ENCODE assay signal across 14 cellular contexts in genomic region chr11:6638437-6638836, GRCh38. TPM values are rescaled to one million over a fixed set of nuclear protein-coding genes. Genes with fewer than 3 reads are reported as not detected.
A peak's percentile ranks its signal among the peaks of the same experiment; 100 is the strongest.
DNase-seq lines count a peak whose midpoint lies in the region; ATAC-seq and TF ChIP-seq lines count a peak whose summit lies in the region.
"Had no signal": no experiment of that assay in that cellular context is flagged by ENCODE, and none has a peak within 500 bp of the region (broad histone marks: within the 10 kb centered on the region; RNA-seq: fewer than 3 reads in every experiment).

No MANE protein-coding gene starts in this region.

- H3K27me3 ChIP-seq in OCI-LY3 (ENCODE audit: low read depth, low read length) (no peaks in the 10 kb centered on the region), left lung (no peaks in the 10 kb centered on the region), vagina (no peaks in the 10 kb centered on the region)

- H3K9me3 Mint-ChIP-seq in natural killer cell treated with Interleukin-12 subunit alpha and Interleukin-12 subunit beta and Interleukin-15 and Interleukin-18, amount 100 ng/mL, for 72 hours: no peaks in the 10 kb centered on the region
- H3K9me3 Mint-ChIP-seq in natural killer cell: no peaks in the 10 kb centered on the region
- H3K9me3 Mint-ChIP-seq: activated CD8-positive, alpha-beta T cell treated with anti-CD3 and anti-CD28 coated beads for 36 hours; activated naive CD8-positive, alpha-beta T cell treated with anti-CD3 and anti-CD28 coated beads, Interleukin-2, amount 50 U/mL, for 24 hours; activated T-cell treated with anti-CD3 and anti-CD28 coated beads, Interleukin-2, amount 50 U/mL, for 72 hours; CD4-positive, alpha-beta memory T cell; nephron; stimulated activated naive CD8-positive, alpha-beta T cell treated with anti-CD3 and anti-CD28 coated beads, Interleukin-15, Interleukin-2, amounts not matched to agents 100 ng/mL and 50 ng/mL, for 24 hours had no signal

- no peak for TF ChIP-seq CTCF in natural killer cell (IDR thresholded peaks at IDR 0.05)
- TF ChIP-seq CTCF in OCI-LY3 (IDR thresholded peaks at IDR 0.05; ENCODE audit: low read depth, low read length): peak; percentile 16; the same call in 1 of the 2 replicates
- TF ChIP-seq CTCF in left lung (IDR thresholded peaks at IDR 0.05): no peak
- TF ChIP-seq CTCF in vagina (IDR thresholded peaks at IDR 0.05): no peak

- intact Hi-C loops in natural killer cell (cut with micrococcal nuclease): no loop called here
- intact Hi-C loops in left lung (cut with DNase I): no loop called here
- intact Hi-C loops in vagina (cut with DNase I): loop anchor here (5.0 kb wide), 1 partner anchor 1451 kb away; no protein-coding TSS in a partner anchor

- no peak overlapping the region for H3K27ac ChIP-seq in OCI-LY3 (ENCODE audit: low read length)
- H3K27ac ChIP-seq in left lung: peak overlapping the region; percentile 19 to 33
- H3K27ac ChIP-seq in vagina: peak overlapping the region; percentile 47

- H3K36me3 ChIP-seq in OCI-LY3 (replicated peaks; ENCODE audit: low read depth, low read length): no peaks in the 10 kb centered on the region
- H3K36me3 ChIP-seq in left lung: peaks cover 0 to 5% of the 10 kb centered on the region in 2 donors
- H3K36me3 ChIP-seq in vagina: peaks cover 0 to 20% of the 10 kb centered on the region in 2 donors

- H3K4me2 ChIP-seq in OCI-LY3 (ENCODE audit: low read length): no peak overlapping the region

- no peaks in the 10 kb centered on the region for H4K20me1 ChIP-seq in OCI-LY3 (ENCODE audit: insufficient read depth, low read length)

- DNase-seq in natural killer cell treated with Interleukin-12 subunit alpha and Interleukin-12 subunit beta and Interleukin-15 and Interleukin-18, amount 100 ng/mL, for 72 hours (ENCODE audit: low spot score): peak; percentile 18
- DNase-seq in natural killer cell: no peak
- no peak for DNase-seq in left lung
- DNase-seq in vagina (ENCODE audit: extremely low spot score in 2 of 2): no peak
- no peak for DNase-seq in NCI-H187 (lab: John Stamatoyannopoulos, UW)
- DNase-seq in activated CD8-positive, alpha-beta memory T cell treated with anti-CD3 and anti-CD28 coated beads, Interleukin-2, amount 50 U/mL, for 48 hours: no peak
- no peak for DNase-seq in HPDE6-E6E7 (ENCODE audit: extremely low spot score)
- DNase-seq: activated CD8-positive, alpha-beta T cell treated with anti-CD3 and anti-CD28 coated beads for 36 hours; activated naive CD8-positive, alpha-beta T cell treated with anti-CD3 and anti-CD28 coated beads, Interleukin-2, amount 50 U/mL, for 24 hours; activated T-cell treated with anti-CD3 and anti-CD28 coated beads, Interleukin-2, amount 50 U/mL, for 72 hours; CD4-positive, alpha-beta memory T cell had no signal

- no peak for TF ChIP-seq POLR2A in vagina (IDR thresholded peaks at IDR 0.05)

- H3K4me3 Mint-ChIP-seq in natural killer cell treated with Interleukin-12 subunit alpha and Interleukin-12 subunit beta and Interleukin-15 and Interleukin-18, amount 100 ng/mL, for 72 hours: no peak overlapping the region
- H3K4me3 Mint-ChIP-seq in natural killer cell: no peak overlapping the region
- H3K4me3 Mint-ChIP-seq: activated CD8-positive, alpha-beta T cell treated with anti-CD3 and anti-CD28 coated beads for 36 hours; activated naive CD8-positive, alpha-beta T cell treated with anti-CD3 and anti-CD28 coated beads, Interleukin-2, amount 50 U/mL, for 24 hours; activated T-cell treated with anti-CD3 and anti-CD28 coated beads, Interleukin-2, amount 50 U/mL, for 72 hours; CD4-positive, alpha-beta memory T cell; nephron; stimulated activated naive CD8-positive, alpha-beta T cell treated with anti-CD3 and anti-CD28 coated beads, Interleukin-15, Interleukin-2, amounts not matched to agents 100 ng/mL and 50 ng/mL, for 24 hours had no signal

- H3K27me3 Mint-ChIP-seq in natural killer cell treated with Interleukin-12 subunit alpha and Interleukin-12 subunit beta and Interleukin-15 and Interleukin-18, amount 100 ng/mL, for 72 hours: no peaks in the 10 kb centered on the region
- no peaks in the 10 kb centered on the region for H3K27me3 Mint-ChIP-seq in natural killer cell (ENCODE audit: low read depth in 2 of 2)
- H3K27me3 Mint-ChIP-seq: activated CD8-positive, alpha-beta T cell treated with anti-CD3 and anti-CD28 coated beads for 36 hours; activated naive CD8-positive, alpha-beta T cell treated with anti-CD3 and anti-CD28 coated beads, Interleukin-2, amount 50 U/mL, for 24 hours; stimulated activated naive CD8-positive, alpha-beta T cell treated with anti-CD3 and anti-CD28 coated beads, Interleukin-15, Interleukin-2, amounts not matched to agents 100 ng/mL and 50 ng/mL, for 24 hours had no signal

- H3K9me3 ChIP-seq in OCI-LY3 (ENCODE audit: insufficient read depth, low read length) (no peaks in the 10 kb centered on the region), left lung (no peaks in the 10 kb centered on the region), vagina (no peaks in the 10 kb centered on the region)

- H3K27ac Mint-ChIP-seq in natural killer cell treated with Interleukin-12 subunit alpha and Interleukin-12 subunit beta and Interleukin-15 and Interleukin-18, amount 100 ng/mL, for 72 hours: no peak overlapping the region
- no peak overlapping the region for H3K27ac Mint-ChIP-seq in natural killer cell
- H3K27ac Mint-ChIP-seq: activated CD8-positive, alpha-beta T cell treated with anti-CD3 and anti-CD28 coated beads for 36 hours; activated naive CD8-positive, alpha-beta T cell treated with anti-CD3 and anti-CD28 coated beads, Interleukin-2, amount 50 U/mL, for 24 hours; activated T-cell treated with anti-CD3 and anti-CD28 coated beads, Interleukin-2, amount 50 U/mL, for 72 hours; CD4-positive, alpha-beta memory T cell; nephron; stimulated activated naive CD8-positive, alpha-beta T cell treated with anti-CD3 and anti-CD28 coated beads, Interleukin-15, Interleukin-2, amounts not matched to agents 100 ng/mL and 50 ng/mL, for 24 hours had no signal

- no peak for ATAC-seq in natural killer cell treated with Interleukin-12 subunit alpha and Interleukin-12 subunit beta and Interleukin-15 and Interleukin-18, amount 100 ng/mL, for 72 hours
- ATAC-seq in natural killer cell (no peak), left lung (peak; percentile 47)
- ATAC-seq: activated CD8-positive, alpha-beta T cell treated with anti-CD3 and anti-CD28 coated beads for 36 hours; activated naive CD8-positive, alpha-beta T cell treated with anti-CD3 and anti-CD28 coated beads, Interleukin-2, amount 50 U/mL, for 24 hours; activated T-cell treated with anti-CD3 and anti-CD28 coated beads, Interleukin-2, amount 50 U/mL, for 72 hours had no signal

- H3K4me3 ChIP-seq in OCI-LY3 (ENCODE audit: low read length) (no peak overlapping the region), left lung (no peak overlapping the region), vagina (no peak overlapping the region)

- no peaks in the 10 kb centered on the region for H3K79me2 ChIP-seq in OCI-LY3 (ENCODE audit: low read length)

- H3K4me1 Mint-ChIP-seq in natural killer cell treated with Interleukin-12 subunit alpha and Interleukin-12 subunit beta and Interleukin-15 and Interleukin-18, amount 100 ng/mL, for 72 hours (ENCODE audit: low read depth in 2 of 2): no peaks in the 10 kb centered on the region
- no peaks in the 10 kb centered on the region for H3K4me1 Mint-ChIP-seq in natural killer cell
- H3K4me1 Mint-ChIP-seq: activated naive CD8-positive, alpha-beta T cell treated with anti-CD3 and anti-CD28 coated beads, Interleukin-2, amount 50 U/mL, for 24 hours had no signal

- no peaks in the 10 kb centered on the region for H3K4me1 ChIP-seq in OCI-LY3 (ENCODE audit: low read length)
- H3K4me1 ChIP-seq in left lung: peaks cover 19 to 57% of the 10 kb centered on the region in 2 donors
- peaks cover 46% of the 10 kb centered on the region for H3K4me1 ChIP-seq in vagina

- H2AFZ ChIP-seq in OCI-LY3 (ENCODE audit: low read depth, low read length): no peak overlapping the region

- H3K9ac ChIP-seq in OCI-LY3 (ENCODE audit: low read length): no peak overlapping the region

- H3K36me3 Mint-ChIP-seq in natural killer cell treated with Interleukin-12 subunit alpha and Interleukin-12 subunit beta and Interleukin-15 and Interleukin-18, amount 100 ng/mL, for 72 hours: no peaks in the 10 kb centered on the region
- H3K36me3 Mint-ChIP-seq in natural killer cell: no peaks in the 10 kb centered on the region
- H3K36me3 Mint-ChIP-seq: CD4-positive, alpha-beta memory T cell had no signal

RNA-seq across cellular contexts. Expression of gene DCHS1, which starts 17.2 kb away (rescaled TPM):
- total RNA-seq in natural killer cell treated with Interleukin-12 subunit alpha and Interleukin-12 subunit beta and Interleukin-15 and Interleukin-18, amount 100 ng/mL, for 72 hours: 1 to 10 TPM in 1 of 2 donors, under 1 TPM in 1; 0.73 to 1.6 TPM
- total RNA-seq in natural killer cell (1 to 10 TPM in 1 of 3 donors, under 1 TPM in 2; 0.49 to 1.0 (median 0.83) TPM), left lung (10 to 100 TPM; 15.4 to 18.9 TPM), vagina (28.7 TPM)

RNA-seq across cellular contexts. Expression of gene TPP1, which starts 19.2 kb away (rescaled TPM):
- total RNA-seq in natural killer cell treated with Interleukin-12 subunit alpha and Interleukin-12 subunit beta and Interleukin-15 and Interleukin-18, amount 100 ng/mL, for 72 hours: 10 to 100 TPM; 48.6 to 92.4 TPM
- total RNA-seq in natural killer cell (100 to 1,000 TPM; 123 to 135 (median 131) TPM), left lung (100 to 1,000 TPM; 202 to 264 TPM), vagina (77.3 TPM)

RNA-seq across cellular contexts. Expression of gene TAF10, which starts 26.4 kb away (rescaled TPM):
- total RNA-seq in natural killer cell treated with Interleukin-12 subunit alpha and Interleukin-12 subunit beta and Interleukin-15 and Interleukin-18, amount 100 ng/mL, for 72 hours: 100 to 1,000 TPM; 118 to 152 TPM
- 100 to 1,000 TPM; 154 to 191 (median 158) TPM for total RNA-seq in natural killer cell
- 100 to 1,000 TPM; 127 TPM for total RNA-seq in left lung
- 48.1 TPM for total RNA-seq in vagina

RNA-seq across cellular contexts. Expression of gene ILK, which starts 34.9 kb away (rescaled TPM):
- 100 to 1,000 TPM in 1 of 2 donors, 10 to 100 TPM in 1; 91.8 to 142 TPM for total RNA-seq in natural killer cell treated with Interleukin-12 subunit alpha and Interleukin-12 subunit beta and Interleukin-15 and Interleukin-18, amount 100 ng/mL, for 72 hours
- total RNA-seq in natural killer cell: 100 to 1,000 TPM; 109 to 145 (median 142) TPM
- 100 to 1,000 TPM; 155 to 165 TPM for total RNA-seq in left lung
- total RNA-seq in vagina: 149 TPM

RNA-seq across cellular contexts. Expression of gene RRP8, which starts 35.0 kb away (rescaled TPM):
- total RNA-seq in natural killer cell treated with Interleukin-12 subunit alpha and Interleukin-12 subunit beta and Interleukin-15 and Interleukin-18, amount 100 ng/mL, for 72 hours: 10 to 100 TPM; 33.8 to 42.0 TPM
- total RNA-seq in natural killer cell (10 to 100 TPM; 31.3 to 35.9 (median 31.9) TPM), left lung (10 to 100 TPM; 18.0 to 19.5 TPM), vagina (10.3 TPM)

Comparison
In these comparisons a context has a peak if more than half of its experiments do, and no peak if none do; other contexts are left out.
1. RNA of gene DCHS1, which starts 17.2 kb away (total RNA-seq): 28.7 TPM in vagina (single experiment) and 15.4 to 18.9 TPM in left lung; 0.73 to 1.6 TPM in natural killer cell treated with Interleukin-12 subunit alpha and Interleukin-12 subunit beta and Interleukin-15 and Interleukin-18, amount 100 ng/mL, for 72 hours and 0.49 to 1.0 TPM in natural killer cell; every median in the first group is over 4 times any median in the second.